In the genomic region with DNA sequence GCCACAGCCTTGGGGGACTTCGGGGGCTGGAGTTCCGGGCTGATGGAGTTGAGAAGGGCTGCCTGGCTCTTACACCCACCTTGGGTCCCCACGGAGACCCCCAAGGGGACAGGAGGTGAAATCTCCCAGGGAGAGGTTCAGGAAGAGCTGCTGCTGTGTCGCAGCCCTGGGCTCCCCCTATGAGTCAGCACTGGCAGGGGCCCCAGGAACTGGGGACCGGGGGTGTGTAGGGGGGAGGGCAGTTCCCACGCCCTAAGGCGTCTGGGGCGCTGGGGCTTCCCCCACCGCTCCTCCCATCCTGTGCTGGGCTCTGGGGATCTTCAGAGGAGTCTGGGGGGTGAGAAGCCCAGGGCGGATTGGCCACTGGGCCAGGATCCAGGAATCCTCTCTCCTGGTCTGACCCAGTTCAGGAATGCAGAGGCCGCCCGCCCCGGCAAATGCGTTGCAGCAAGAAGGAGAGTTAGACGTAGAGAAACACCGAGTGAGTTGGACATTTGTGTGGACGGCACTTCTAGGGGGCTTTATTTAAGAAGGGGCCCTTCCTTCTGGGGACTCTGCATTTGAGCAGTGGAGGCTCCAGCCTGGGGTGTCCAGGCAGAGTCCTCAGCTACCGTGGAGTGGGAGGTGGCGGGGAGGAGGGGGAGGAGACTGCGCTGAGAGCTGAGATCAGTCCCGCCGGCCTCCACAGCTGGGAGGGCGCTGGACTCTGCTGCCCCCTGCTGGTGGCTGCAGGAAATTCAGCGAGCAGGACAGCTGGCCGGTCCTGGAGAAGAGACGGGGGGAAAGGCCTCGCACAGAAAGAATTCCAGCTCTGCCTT, we compare ENCODE assay signal across 8 cellular contexts. TPM values are rescaled to one million over a fixed set of nuclear protein-coding genes. Genes with fewer than 3 reads are reported as not detected.
DNase-seq lines count a peak whose midpoint lies in the region; ATAC-seq and TF ChIP-seq lines count a peak whose summit lies in the region.

No MANE protein-coding gene starts in this region.

- peak overlapping the region; percentile 88 for H3K4me2 ChIP-seq in DND-41 (ENCODE audit: insufficient read depth, low read length)

- H4K20me1 ChIP-seq in DND-41 (ENCODE audit: insufficient read depth, low read length) = peaks cover 4% of the 10 kb centered on the region; the same call in 1 of the 2 replicates

- WGBS in gastroesophageal sphincter (ENCODE audit: low coverage in 1 of 2), 2 donors = 0 to 3% methylated on average over 3 to 9 of the region's 27 CpGs
- WGBS in suprapubic skin = 2% methylated on average over 14 of the region's 27 CpGs

- peaks cover 29% of the 10 kb centered on the region for H3K4me1 Mint-ChIP-seq in activated naive CD4-positive, alpha-beta T cell treated with anti-CD3 and anti-CD28 coated beads for 36 hours (ENCODE audit: low read depth)

- H3K27me3 ChIP-seq in DND-41 (ENCODE audit: insufficient read depth, low read length, poor library complexity) = peaks cover 5% of the 10 kb centered on the region
- H3K27me3 ChIP-seq in SJCRH30 = no peaks in the 10 kb centered on the region
- H3K27me3 ChIP-seq in gastroesophageal sphincter = no peaks in the 10 kb centered on the region
- H3K27me3 ChIP-seq in suprapubic skin = no peaks in the 10 kb centered on the region

- peaks cover 10% of the 10 kb centered on the region for H3K79me2 ChIP-seq in DND-41 (ENCODE audit: insufficient read depth, low read length)

- H3K27ac ChIP-seq in DND-41 (ENCODE audit: low read length) (peak overlapping the region; percentile 4; the same call in 1 of the 2 replicates), KOPT-K1 (ENCODE audit: low read depth, low read length, poor library complexity, severe bottlenecking) (peak overlapping the region; percentile 19), SJCRH30 (peak overlapping the region; percentile 97), gastroesophageal sphincter (peak overlapping the region; percentile 69 to 91 (median 90)), suprapubic skin (peak overlapping the region; percentile 91)

- CTCF ChIA-PET in activated naive CD4-positive, alpha-beta T cell treated with anti-CD3 and anti-CD28 coated beads for 36 hours (lab: Charles Lee) = interaction anchor here (0.5 to 4.8 kb wide), 36 partner anchors 9 to 1571 kb away, joined by 3 to 124 read pairs (median 4); partner anchors contain the start of genes C19orf53, MRI1 and ZSWIM4

- TF ChIP-seq POLR2A in gastroesophageal sphincter (IDR thresholded peaks at IDR 0.05) (peak; percentile 29 to 38), suprapubic skin (IDR thresholded peaks at IDR 0.05) (peak in 1 of 2 donors; percentile 25)

- TF ChIP-seq CTCF in DND-41 (IDR thresholded peaks at IDR 0.05; ENCODE audit: borderline replicate concordance, extremely low read depth, low read length, poor library complexity, severe bottlenecking) (peak; percentile 92), gastroesophageal sphincter (IDR thresholded peaks at IDR 0.05) (peak in 3 of 4 experiments; percentile 98 to 100 (median 100)), suprapubic skin (IDR thresholded peaks at IDR 0.05) (peak; percentile 95 to 99)

- no peaks in the 10 kb centered on the region for H3K36me3 Mint-ChIP-seq in activated naive CD4-positive, alpha-beta T cell treated with anti-CD3 and anti-CD28 coated beads for 36 hours (ENCODE audit: low read depth)

- H3K4me3 Mint-ChIP-seq in activated naive CD4-positive, alpha-beta T cell treated with anti-CD3 and anti-CD28 coated beads for 36 hours = peak overlapping the region; percentile 96

- peak; percentile 80 for ATAC-seq in DND-41 (ENCODE audit: insufficient read depth, low read depth)
- peak; percentile 67 for ATAC-seq in GM21786 (IDR thresholded peaks at IDR 0.05; ENCODE audit: unreplicated experiment)
- peak; percentile 93 for ATAC-seq in gastroesophageal sphincter

- no peaks in the 10 kb centered on the region for H3K9me3 ChIP-seq in DND-41 (ENCODE audit: insufficient read depth, low read length, severe bottlenecking)
- H3K9me3 ChIP-seq in KOPT-K1 (ENCODE audit: insufficient read depth, low read length, poor library complexity, severe bottlenecking) = no peaks in the 10 kb centered on the region
- no peaks in the 10 kb centered on the region for H3K9me3 ChIP-seq in SJCRH30 (replicated peaks)
- no peaks in the 10 kb centered on the region for H3K9me3 ChIP-seq in gastroesophageal sphincter
- H3K9me3 ChIP-seq in suprapubic skin = no peaks in the 10 kb centered on the region

- peak overlapping the region; percentile 15 to 59; a peak in 3 of 4 replicates for H3K4me3 ChIP-seq in DND-41 (ENCODE audit: low read depth in 1 of 2, low read length in 2 of 2)
- peak overlapping the region; percentile 55 for H3K4me3 ChIP-seq in SJCRH30
- peak overlapping the region; percentile 17 to 48 for H3K4me3 ChIP-seq in gastroesophageal sphincter
- H3K4me3 ChIP-seq in suprapubic skin = peak overlapping the region; percentile 49

- peak overlapping the region; percentile 51 for H3K9ac ChIP-seq in DND-41 (ENCODE audit: low read depth, low read length)

- peaks cover 26% of the 10 kb centered on the region for H3K4me1 ChIP-seq in DND-41 (ENCODE audit: insufficient read depth, low read length)
- H3K4me1 ChIP-seq in SJCRH30 = peaks cover 21% of the 10 kb centered on the region; the same call in 1 of the 2 replicates
- peaks cover 0 to 62% (median 15%) of the 10 kb centered on the region in 3 donors for H3K4me1 ChIP-seq in gastroesophageal sphincter
- H3K4me1 ChIP-seq in suprapubic skin = peaks cover 39% of the 10 kb centered on the region

- H3K9me3 Mint-ChIP-seq in activated naive CD4-positive, alpha-beta T cell treated with anti-CD3 and anti-CD28 coated beads for 36 hours = no peaks in the 10 kb centered on the region

- H3K36me3 ChIP-seq in DND-41 (ENCODE audit: insufficient read depth, low read length) (no peaks in the 10 kb centered on the region), KOPT-K1 (ENCODE audit: insufficient read depth, low read length) (no peaks in the 10 kb centered on the region), SJCRH30 (no peaks in the 10 kb centered on the region), gastroesophageal sphincter (no peaks in the 10 kb centered on the region), suprapubic skin (no peaks in the 10 kb centered on the region)

- TF ChIP-seq EP300 in gastroesophageal sphincter (IDR thresholded peaks at IDR 0.05) (no peak), suprapubic skin (IDR thresholded peaks at IDR 0.05) (no peak)

- DNase-seq in DND-41 = peak; percentile 81
- peak; percentile 98 for DNase-seq in SJCRH30
- DNase-seq in activated naive CD4-positive, alpha-beta T cell treated with anti-CD3 and anti-CD28 coated beads for 36 hours = peak; percentile 93
- peak; percentile 86 for DNase-seq in occipital lobe (lab: John Stamatoyannopoulos, UW)
- DNase-seq in suprapubic skin (ENCODE audit: low spot score in 2 of 2) = peak; percentile 95 to 97

- peak overlapping the region; percentile 99 for H3K27ac Mint-ChIP-seq in activated naive CD4-positive, alpha-beta T cell treated with anti-CD3 and anti-CD28 coated beads for 36 hours

- H3K27me3 Mint-ChIP-seq in activated naive CD4-positive, alpha-beta T cell treated with anti-CD3 and anti-CD28 coated beads for 36 hours (ENCODE audit: low read depth) = peaks cover 28% of the 10 kb centered on the region

- intact Hi-C loops in activated naive CD4-positive, alpha-beta T cell treated with anti-CD3 and anti-CD28 coated beads for 36 hours (cut with micrococcal nuclease) = loop anchor here (1.0 to 5.0 kb wide), 7 partner anchors 15 to 585 kb away; no protein-coding TSS in a partner anchor

- peak overlapping the region; percentile 67 for H2AFZ ChIP-seq in DND-41 (ENCODE audit: low read depth, low read length)

RNA-seq across cellular contexts. Expression of gene NANOS3, which starts 15.0 kb away (rescaled TPM):
- total RNA-seq in SJCRH30 (2014; rRNA removed; shearing (Covaris generic)) = 1.3 and 2.3 TPM in 2 replicates
- under 1 TPM; 0.55 to 0.74 TPM for total RNA-seq in activated naive CD4-positive, alpha-beta T cell treated with anti-CD3 and anti-CD28 coated beads for 36 hours
- total RNA-seq in gastroesophageal sphincter (1 to 10 TPM in 2 of 4 donors, not detected in 2; 1.1 to 5.0 TPM), occipital lobe (5.6 TPM), suprapubic skin (not detected)

RNA-seq across cellular contexts. Expression of gene BRME1, which starts 44.0 kb away (rescaled TPM):
- 10.0 and 11.7 TPM in 2 replicates for total RNA-seq in SJCRH30 (2014; rRNA removed; shearing (Covaris generic))
- 1 to 10 TPM; 5.8 to 5.9 TPM for total RNA-seq in activated naive CD4-positive, alpha-beta T cell treated with anti-CD3 and anti-CD28 coated beads for 36 hours
- total RNA-seq in gastroesophageal sphincter (1 to 10 TPM in 3 of 4 donors, not detected in 1; 1.9 to 2.4 (median 2.2) TPM), occipital lobe (11.1 TPM), suprapubic skin (10 to 100 TPM in 2 of 4 donors, 1 to 10 TPM in 2; 7.6 to 23.0 (median 9.9) TPM)

RNA-seq across cellular contexts. Expression of gene CC2D1A, which starts 44.1 kb away (rescaled TPM):
- total RNA-seq in SJCRH30 (2014; rRNA removed; shearing (Covaris generic)) = 10.8 and 15.3 TPM in 2 replicates
- total RNA-seq in activated naive CD4-positive, alpha-beta T cell treated with anti-CD3 and anti-CD28 coated beads for 36 hours = 10 to 100 TPM; 27.4 to 28.6 TPM
- 10 to 100 TPM; 15.6 to 36.8 (median 22.4) TPM for total RNA-seq in gastroesophageal sphincter
- 8.9 TPM for total RNA-seq in occipital lobe
- total RNA-seq in suprapubic skin = 10 to 100 TPM; 48.0 to 94.9 (median 66.7) TPM

Comparison
In these comparisons a context has a peak if more than half of its experiments do, and no peak if none do; other contexts are left out.
1. Peak in every context shown above with its lines: DNase-seq, ATAC-seq, H3K4me3 ChIP-seq and H3K27ac ChIP-seq.
2. H3K27ac ChIP-seq: peak in every context shown above with its lines; median percentile 97 in SJCRH30; 91 in suprapubic skin; 90 in gastroesophageal sphincter; 19 in KOPT-K1; 4 in DND-41.